Comparison of ENCODE assay signal across 1 cellular context in genomic region chr12:55325801-55326200, GRCh38.
TF ChIP-seq lines count a peak whose summit lies in the region.

No MANE protein-coding gene starts in this region.

TF ChIP-seq in K562, 482 proteins besides CTCF, POLR2A, EP300 and RAD21:
- TF ChIP-seq GTF2A2 (tag; IDR thresholded peaks at IDR 0.05) (0 out of 2 replicates have a peak, but pooled peaks have one; percentile 33), YY1 (IDR thresholded peaks at IDR 0.05; ENCODE audit: borderline replicate concordance in 1 of 3, control insufficient read depth in 1 of 3, extremely low read depth in 1 of 3, insufficient read depth in 3 of 3, insufficient read length in 1 of 3, insufficient replicate concordance in 2 of 3, low read depth in 1 of 3, low read length in 2 of 3) (peak; percentile 36 to 86 (median 43)), TAF7 (tag; IDR thresholded peaks at IDR 0.05) (0 out of 2 replicates have a peak, but pooled peaks have one; percentile 20), NFIC (IDR thresholded peaks at IDR 0.05) (peak; percentile 24; the same call in 1 of the 2 replicates), EHMT2 (IDR thresholded peaks at IDR 0.05) (peak; percentile 22; the same call in 1 of the 2 replicates)
TF ChIP-seq in K562: peak in this region for 5; not testable (repeated sequence) for 477.
